Comparison of ENCODE assay signal across 8 cellular contexts in genomic region chr16:65117701-65118448, GRCh38. TPM values are rescaled to one million over a fixed set of nuclear protein-coding genes. Genes with fewer than 3 reads are reported as not detected.
DNase-seq lines count a peak whose midpoint lies in the region; ATAC-seq and TF ChIP-seq lines count a peak whose summit lies in the region.

No MANE protein-coding gene starts in this region.

- POLR2A ChIA-PET in CD4-positive, alpha-beta T cell (lab: Charles Lee) = no interaction called here

- intact Hi-C loops in CD4-positive, alpha-beta T cell (cut with DNase I, micrococcal nuclease) = no loop called here
- intact Hi-C loops in Right ventricle myocardium superior (cut with DNase I) = no loop called here

- CTCF ChIA-PET in CD4-positive, alpha-beta T cell (lab: Charles Lee) = no interaction called here

- peak; percentile 47 for TF ChIP-seq CTCF in CD4-positive, alpha-beta T cell (IDR thresholded peaks at IDR 0.05)

- no peaks in the 10 kb centered on the region for H3K9me3 Mint-ChIP-seq in CD4-positive, alpha-beta T cell
- H3K9me3 Mint-ChIP-seq in activated naive CD8-positive, alpha-beta T cell treated with anti-CD3 and anti-CD28 coated beads for 36 hours = no peaks in the 10 kb centered on the region

- no peak overlapping the region for H3K27ac ChIP-seq in CD4-positive, alpha-beta T cell (ENCODE audit: low read depth, low read length)

- no peak overlapping the region for H3K27ac Mint-ChIP-seq in CD4-positive, alpha-beta T cell
- no peak overlapping the region for H3K27ac Mint-ChIP-seq in activated naive CD8-positive, alpha-beta T cell treated with anti-CD3 and anti-CD28 coated beads for 36 hours

- no peak for ATAC-seq in CD4-positive, alpha-beta T cell (ENCODE audit: poor library complexity)
- ATAC-seq in GM18868 (IDR thresholded peaks at IDR 0.05; ENCODE audit: unreplicated experiment) (peak; percentile 87), HG03139 (IDR thresholded peaks at IDR 0.05; ENCODE audit: unreplicated experiment) (peak; percentile 65), Right ventricle myocardium superior (ENCODE audit: poor library complexity) (peak; percentile 67)

- DNase-seq in CD4-positive, alpha-beta T cell = peak in 2 of 10 experiments; percentile 3 to 4
- DNase-seq in NCI-H446 (lab: John Stamatoyannopoulos, UW) (peak; percentile 54 to 78), Right ventricle myocardium superior (peak; percentile 55), pons (ENCODE audit: low spot score) (peak; percentile 97)
- DNase-seq in activated naive CD8-positive, alpha-beta T cell treated with anti-CD3 and anti-CD28 coated beads for 36 hours = peak; percentile 31
- DNase-seq in stimulated activated naive CD4-positive, alpha-beta T cell (lab: John Stamatoyannopoulos, UW) = no peak

- no peaks in the 10 kb centered on the region for H3K4me1 Mint-ChIP-seq in CD4-positive, alpha-beta T cell (ENCODE audit: low read depth)
- H3K4me1 Mint-ChIP-seq in activated naive CD8-positive, alpha-beta T cell treated with anti-CD3 and anti-CD28 coated beads for 36 hours = no peaks in the 10 kb centered on the region

- H3K36me3 Mint-ChIP-seq in CD4-positive, alpha-beta T cell (ENCODE audit: low read depth) = no peaks in the 10 kb centered on the region
- H3K36me3 Mint-ChIP-seq in activated naive CD8-positive, alpha-beta T cell treated with anti-CD3 and anti-CD28 coated beads for 36 hours = no peaks in the 10 kb centered on the region

- peaks cover 24% of the 10 kb centered on the region for H3K27me3 Mint-ChIP-seq in CD4-positive, alpha-beta T cell
- peaks cover 42% of the 10 kb centered on the region for H3K27me3 Mint-ChIP-seq in activated naive CD8-positive, alpha-beta T cell treated with anti-CD3 and anti-CD28 coated beads for 36 hours

- H3K9me3 ChIP-seq in CD4-positive, alpha-beta T cell (ENCODE audit: control insufficient read depth, low read length) = no peaks in the 10 kb centered on the region

- no peak overlapping the region for H3K4me3 Mint-ChIP-seq in CD4-positive, alpha-beta T cell
- H3K4me3 Mint-ChIP-seq in activated naive CD8-positive, alpha-beta T cell treated with anti-CD3 and anti-CD28 coated beads for 36 hours = no peak overlapping the region

- H3K27me3 ChIP-seq in CD4-positive, alpha-beta T cell (ENCODE audit: control insufficient read depth, insufficient read depth, low read length) = peaks cover 35% of the 10 kb centered on the region

RNA-seq across cellular contexts. Expression of gene CDH11, which starts 4.0 kb away (rescaled TPM):
- total RNA-seq in CD4-positive, alpha-beta T cell = not detected
- not detected for total RNA-seq in activated naive CD8-positive, alpha-beta T cell treated with anti-CD3 and anti-CD28 coated beads for 36 hours
- total RNA-seq in Right ventricle myocardium superior = 9.7 TPM

Comparison
In these comparisons a context has a peak if more than half of its experiments do, and no peak if none do; other contexts are left out.
1. DNase-seq: peak in NCI-H446 (2 of 2), activated naive CD8-positive, alpha-beta T cell treated with anti-CD3 and anti-CD28 coated beads for 36 hours (single experiment), Right ventricle myocardium superior (single experiment) and pons (single experiment); none in stimulated activated naive CD4-positive, alpha-beta T cell (0 of 6).
2. RNA of gene CDH11, which starts 4.0 kb away (total RNA-seq): 9.7 TPM in Right ventricle myocardium superior (single experiment); not detected in CD4-positive, alpha-beta T cell and not detected in activated naive CD8-positive, alpha-beta T cell treated with anti-CD3 and anti-CD28 coated beads for 36 hours; every median in the first group is over 10 times any median in the second.